In genomic region chr4:25632135-25632534, GRCh38 we compare ENCODE assay signal across 20 cellular contexts. TPM values are rescaled to one million over a fixed set of nuclear protein-coding genes. Genes with fewer than 3 reads are reported as not detected.
DNase-seq lines count a peak whose midpoint lies in the region; ATAC-seq and TF ChIP-seq lines count a peak whose summit lies in the region.
"Had no signal": no experiment of that assay in that cellular context is flagged by ENCODE, and none has a peak within 500 bp of the region (broad histone marks: within the 10 kb centered on the region; RNA-seq: fewer than 3 reads in every experiment).

No MANE protein-coding gene starts in this region.

- H3K4me3 ChIP-seq in RWPE2 (ENCODE audit: severe bottlenecking) (no peak overlapping the region), transverse colon (no peak overlapping the region), neuronal stem cell (ENCODE audit: low read length in 2 of 2) (no peak overlapping the region)
- H3K4me3 ChIP-seq: BLaER1, MG63 had no signal

- H2BK12ac ChIP-seq in neuronal stem cell (ENCODE audit: low read length), result no peak overlapping the region

- no peak overlapping the region for H2AK5ac ChIP-seq in neuronal stem cell (ENCODE audit: low read depth, low read length)

- WGBS in transverse colon (ENCODE audit: low coverage in 1 of 2), 2 donors, result 37 to 47% methylated on average over 4 of the region's 4 CpGs
- no CpG with 5 or more reads among the region's 4 CpGs for WGBS in neuronal stem cell (ENCODE audit: extremely low coverage in 2 of 2, insufficient read length in 2 of 2, insufficient replicate concordance in 1 of 2), 2 donors

- H3K9ac ChIP-seq in neuronal stem cell (ENCODE audit: low read depth, low read length, poor library complexity), result no peak overlapping the region
- H3K9ac ChIP-seq: BLaER1, KMS-11 had no signal

- H3K36me3 ChIP-seq in RWPE2 (ENCODE audit: low read depth) (no peaks in the 10 kb centered on the region), transverse colon (no peaks in the 10 kb centered on the region), neuronal stem cell (replicated peaks in 1 of 2; ENCODE audit: control insufficient read depth in 2 of 2, insufficient read depth in 2 of 2, low read length in 2 of 2) (no peaks in the 10 kb centered on the region)
- H3K36me3 ChIP-seq: BLaER1, MG63 had no signal

- peaks cover 18% of the 10 kb centered on the region for H3K4me1 ChIP-seq in RWPE2 (ENCODE audit: insufficient read depth, poor library complexity, severe bottlenecking)
- H3K4me1 ChIP-seq in transverse colon, result peaks cover 0 to 4% (median 0%) of the 10 kb centered on the region in 4 donors
- no peaks in the 10 kb centered on the region for H3K4me1 ChIP-seq in neuronal stem cell (ENCODE audit: control insufficient read depth in 2 of 2, insufficient read depth in 1 of 2, low read depth in 1 of 2, low read length in 2 of 2)

- intact Hi-C loops in left colon (cut with DNase I, micrococcal nuclease), result no loop called here
- intact Hi-C loops in transverse colon (cut with DNase I; ENCODE audit: low total_unique reads), result no loop called here

- H4K8ac ChIP-seq in neuronal stem cell (ENCODE audit: low read depth, low read length), result no peak overlapping the region

- TF ChIP-seq EP300 in transverse colon (IDR thresholded peaks at IDR 0.05; ENCODE audit: low read depth), result no peak

- DNase-seq in DMS53 (lab: John Stamatoyannopoulos, UW), result peak; percentile 31
- DNase-seq in DMS53 treated with DMSO at 0.1 percent for 48 hours (lab: John Stamatoyannopoulos, UW; ENCODE audit: unreplicated experiment), result no peak
- no peak for DNase-seq in RWPE2 (ENCODE audit: low spot score)
- DNase-seq in left colon, result no peak
- peak; percentile 10 for DNase-seq in transverse colon
- no peak for DNase-seq in islet precursor cell
- no peak for DNase-seq in neuronal stem cell (ENCODE audit: low spot score)
- DNase-seq: CD8-positive, alpha-beta memory T cell; EL; MG63; NCI-H1092 treated with DMSO at 0.1 percent for 48 hours; NCI-H187; NCI-H69; NK-92 treated with Interleukin-12 subunit alpha and Interleukin-12 subunit beta, amount 100 ng/mL, for 24 hours had no signal

- H3K9me3 ChIP-seq in RWPE2 (ENCODE audit: severe bottlenecking), result no peaks in the 10 kb centered on the region
- no peaks in the 10 kb centered on the region for H3K9me3 ChIP-seq in transverse colon
- H3K9me3 ChIP-seq in neuronal stem cell (replicated peaks in 1 of 2; ENCODE audit: control insufficient read depth in 2 of 2, insufficient read depth in 1 of 2, low read depth in 1 of 2, low read length in 2 of 2), result no peaks in the 10 kb centered on the region
- H3K9me3 ChIP-seq: BLaER1, MG63 had no signal

- H2BK15ac ChIP-seq in neuronal stem cell (ENCODE audit: low read length), result no peak overlapping the region

- H3K27ac ChIP-seq in RWPE2 (ENCODE audit: poor library complexity, severe bottlenecking), result peak overlapping the region; percentile 25
- H3K27ac ChIP-seq in transverse colon, result no peak overlapping the region
- no peak overlapping the region for H3K27ac ChIP-seq in neuronal stem cell (replicated peaks; ENCODE audit: low read length)
- H3K27ac ChIP-seq: 22Rv1, BLaER1, KMS-11 had no signal

- TF ChIP-seq CTCF in RWPE2 (IDR thresholded peaks at IDR 0.05; ENCODE audit: poor library complexity, severe bottlenecking), result no peak
- TF ChIP-seq CTCF in transverse colon (IDR thresholded peaks at IDR 0.05), result no peak

- no peak overlapping the region for H3K4ac ChIP-seq in neuronal stem cell (ENCODE audit: low read length)

- no peak overlapping the region for H4K91ac ChIP-seq in neuronal stem cell (ENCODE audit: low read depth, low read length, poor library complexity)

- no peak for TF ChIP-seq POLR2A in transverse colon (IDR thresholded peaks at IDR 0.05)

- no peak overlapping the region for H2AFZ ChIP-seq in neuronal stem cell (ENCODE audit: low read length)

- no peak overlapping the region for H3K4me2 ChIP-seq in neuronal stem cell (ENCODE audit: insufficient read depth, low read length, poor library complexity, severe bottlenecking)
- H3K4me2 ChIP-seq: BLaER1, KMS-11 had no signal

- no peak overlapping the region for H3K18ac ChIP-seq in neuronal stem cell (ENCODE audit: low read length)

- no peak overlapping the region for H3K14ac ChIP-seq in neuronal stem cell (ENCODE audit: low read length)

- H3K27me3 ChIP-seq in RWPE2 (ENCODE audit: insufficient read depth, poor library complexity, severe bottlenecking), result no peaks in the 10 kb centered on the region
- no peaks in the 10 kb centered on the region for H3K27me3 ChIP-seq in transverse colon
- no peaks in the 10 kb centered on the region for H3K27me3 ChIP-seq in neuronal stem cell (ENCODE audit: control insufficient read depth in 3 of 3, insufficient read depth in 3 of 3, low read depth in 1 of 3, low read length in 3 of 3)
- H3K27me3 ChIP-seq: BLaER1, MG63 had no signal

- ATAC-seq in RWPE2 (ENCODE audit: low read depth) (peak; percentile 47; the same call in 2 of the 3 replicates), left colon (peak; percentile 59), HG02938 (IDR thresholded peaks at IDR 0.05; ENCODE audit: unreplicated experiment) (no peak)
- ATAC-seq: Right ventricle myocardium inferior, SK-N-SH treated with all-trans-retinoic acid at 6 μM for 48 hours had no signal

- in situ Hi-C loops in transverse colon (cut with MboI; ENCODE audit: low pct_ligation_motif_present in 1 of 4, low pct_unique_long_range_greater_than_20kb in 1 of 4, low sequenced_read_pairs in 3 of 4), result no loop called here

- H2BK120ac ChIP-seq in neuronal stem cell (ENCODE audit: low read depth, low read length), result no peak overlapping the region

- H3K23ac ChIP-seq in neuronal stem cell (ENCODE audit: low read depth, low read length, poor library complexity), result no peak overlapping the region

- no peak overlapping the region for H2BK5ac ChIP-seq in neuronal stem cell (ENCODE audit: low read length)

- no peaks in the 10 kb centered on the region for H3K79me1 ChIP-seq in neuronal stem cell (ENCODE audit: low read depth, low read length)

RNA-seq across cellular contexts. Expression of gene SLC34A2, which starts 23.5 kb away (rescaled TPM):
- total RNA-seq in left colon, result not detected
- total RNA-seq in transverse colon, result not detected
- polyA plus RNA-seq in neuronal stem cell (2013, experiment 1 of 2), result 0.04 TPM
- polyA plus RNA-seq in neuronal stem cell (2013, experiment 2 of 2), result 0.03 TPM
- total RNA-seq: CD8-positive, alpha-beta memory T cell had no signal
- polyA plus RNA-seq: CD8-positive, alpha-beta memory T cell had no signal

Comparison
In these comparisons a context has a peak if more than half of its experiments do, and no peak if none do; other contexts are left out.
1. DNase-seq: peak in DMS53 (single experiment) and transverse colon (single experiment); none in DMS53 treated with DMSO at 0.1 percent for 48 hours (single experiment), RWPE2 (single experiment), left colon (0 of 2), islet precursor cell (single experiment) and neuronal stem cell (single experiment).